17 cellular contexts compared by ENCODE assay signal in the genomic region with DNA sequence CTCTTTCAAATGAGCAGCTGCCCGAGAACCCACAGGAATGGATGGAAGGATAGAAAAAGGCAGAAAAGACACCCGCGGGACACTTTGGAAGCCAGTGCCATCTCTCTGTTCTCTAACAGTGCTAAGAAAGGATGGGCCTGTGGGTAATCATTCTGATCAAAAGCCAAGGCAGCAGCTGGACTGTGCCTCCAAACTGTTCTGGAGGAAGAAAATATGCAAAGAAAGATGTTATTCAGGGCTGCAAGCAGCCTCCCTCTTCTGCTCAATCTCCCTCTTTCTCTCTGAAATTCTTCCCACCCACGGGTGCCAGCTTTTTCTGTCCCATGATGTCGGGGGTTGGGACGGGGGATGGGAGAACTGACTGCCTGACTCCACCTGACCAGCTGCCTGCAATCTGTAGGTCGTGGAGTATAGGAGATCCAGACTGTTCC. TPM values are rescaled to one million over a fixed set of nuclear protein-coding genes. Genes with fewer than 3 reads are reported as not detected.
DNase-seq lines count a peak whose midpoint lies in the region; ATAC-seq, FAIRE-seq and TF ChIP-seq lines count a peak whose summit lies in the region.
"Had no signal": no experiment of that assay in that cellular context is flagged by ENCODE, and none has a peak within 500 bp of the region (broad histone marks: within the 10 kb centered on the region; RNA-seq: fewer than 3 reads in every experiment).

No MANE protein-coding gene starts in this region.

- H3K27me3 ChIP-seq in endothelial cell of umbilical vein (ENCODE audit: control insufficient read depth in 2 of 2, insufficient read depth in 2 of 2, low read length in 2 of 2) (no peaks in the 10 kb centered on the region), neural progenitor cell (no peaks in the 10 kb centered on the region)
- H3K27me3 ChIP-seq in CD8-positive, alpha-beta T cell (ENCODE audit: insufficient read depth, low read length), result no peaks in the 10 kb centered on the region
- H3K27me3 ChIP-seq: thyroid gland had no signal

- no peaks in the 10 kb centered on the region for H3F3A ChIP-seq in neural progenitor cell (ENCODE audit: low read depth)

- dilution Hi-C loops in endothelial cell of umbilical vein (cut with MboI; ENCODE audit: extremely low pct_ligation_motif_present, low sequenced_read_pairs), result no loop called here

- no peaks in the 10 kb centered on the region for H4K20me1 ChIP-seq in endothelial cell of umbilical vein (replicated peaks; ENCODE audit: control insufficient read depth, extremely low read depth, insufficient read depth, low read length)
- no peaks in the 10 kb centered on the region for H4K20me1 ChIP-seq in neural progenitor cell (ENCODE audit: low read depth)

- ATAC-seq in A549, result no peak
- ATAC-seq in CD8-positive, alpha-beta T cell, result no peak
- ATAC-seq in GM18511 (IDR thresholded peaks at IDR 0.05; ENCODE audit: unreplicated experiment), result no peak
- no peak for ATAC-seq in HG03460 (IDR thresholded peaks at IDR 0.05; ENCODE audit: unreplicated experiment)
- ATAC-seq: left colon had no signal

- H3K79me2 ChIP-seq in endothelial cell of umbilical vein (ENCODE audit: control insufficient read depth, insufficient read depth, low read length) (no peaks in the 10 kb centered on the region), neural progenitor cell (ENCODE audit: low read depth) (no peaks in the 10 kb centered on the region)

- no TSS peak for BruUV-seq in endothelial cell of umbilical vein (replicated peaks; lab: Mats Ljungman, UMichigan)

- peak overlapping the region; percentile 10 for H3K4me3 Mint-ChIP-seq in neural progenitor cell
- no peak overlapping the region for H3K4me3 Mint-ChIP-seq in CD8-positive, alpha-beta T cell

- DNase-seq in A549 (ENCODE audit: low read depth in 1 of 2, low spot score in 1 of 2), result no peak
- peak; percentile 66 for DNase-seq in NCI-H2171 treated with DMSO at 0.1 percent for 48 hours (lab: John Stamatoyannopoulos, UW)
- no peak for DNase-seq in endothelial cell of umbilical vein (ENCODE audit: low read depth, low spot score)
- no peak for DNase-seq in neural progenitor cell (ENCODE audit: low spot score)
- DNase-seq in activated CD4-positive, CD25-positive, alpha-beta regulatory T cell treated with anti-CD3 and anti-CD28 coated beads, Interleukin-2, amount 50 U/mL, for 72 hours, result no peak
- no peak for DNase-seq in CD8-positive, alpha-beta T cell
- DNase-seq: activated effector memory CD4-positive, alpha-beta T cell treated with Interleukin-2 at 50 U/mL for 16 hours; AML-193; central memory CD4-positive, alpha-beta T cell; GDM1; NCI-H1105 treated with DMSO at 0.1 percent for 48 hours; NCI-H774; thyroid gland had no signal

- H3K9me3 Mint-ChIP-seq in neural progenitor cell, result peaks cover 5% of the 10 kb centered on the region
- peaks cover 2% of the 10 kb centered on the region for H3K9me3 Mint-ChIP-seq in CD8-positive, alpha-beta T cell

- peaks cover 11% of the 10 kb centered on the region for H3K4me1 Mint-ChIP-seq in neural progenitor cell
- no peaks in the 10 kb centered on the region for H3K4me1 Mint-ChIP-seq in CD8-positive, alpha-beta T cell (ENCODE audit: low read depth)

- no peak for TF ChIP-seq POLR2A in A549 (IDR thresholded peaks at IDR 0.05; ENCODE audit: low read length)
- no peak for TF ChIP-seq POLR2A in endothelial cell of umbilical vein (IDR thresholded peaks at IDR 0.05; ENCODE audit: low read depth, low read length)

- CTCF ChIA-PET in A549 (lab: Yijun Ruan, JAX), result interaction anchor here (1.2 to 1.3 kb wide), 4 partner anchors 12 to 81 kb away, joined by 3 to 6 read pairs (median 3); no protein-coding TSS in a partner anchor
- CTCF ChIA-PET in endothelial cell of umbilical vein (lab: Charles Lee), result interaction anchor here (0.9 to 2.1 kb wide), 4 partner anchors 7 to 57 kb away, joined by 3 to 5 read pairs (median 4); no protein-coding TSS in a partner anchor
- CTCF ChIA-PET in CD8-positive, alpha-beta T cell (lab: Charles Lee), result no interaction called here

- FAIRE-seq in A549 (lab: Jason Lieb, UNC) (no peak), endothelial cell of umbilical vein (lab: Jason Lieb, UNC) (peak; percentile 24)
- FAIRE-seq: frontal cortex had no signal

- H3K27me3 Mint-ChIP-seq in neural progenitor cell (ENCODE audit: insufficient read depth, low read depth), result peaks cover under 1% of the 10 kb centered on the region
- peaks cover 4% of the 10 kb centered on the region for H3K27me3 Mint-ChIP-seq in CD8-positive, alpha-beta T cell (ENCODE audit: low read depth)

- peak overlapping the region; percentile 80 for H3K27ac Mint-ChIP-seq in neural progenitor cell
- no peak overlapping the region for H3K27ac Mint-ChIP-seq in CD8-positive, alpha-beta T cell

- no peak overlapping the region for H3K9ac ChIP-seq in endothelial cell of umbilical vein (replicated peaks; ENCODE audit: extremely low read depth, insufficient read depth, low read length)
- H3K9ac ChIP-seq in neural progenitor cell, result no peak overlapping the region

- no peaks in the 10 kb centered on the region for H3K9me1 ChIP-seq in endothelial cell of umbilical vein (replicated peaks; ENCODE audit: control insufficient read depth, extremely low read depth, insufficient read depth, low read length)

- TF ChIP-seq CTCF in A549 (IDR thresholded peaks at IDR 0.05) (no peak), endothelial cell of umbilical vein (IDR thresholded peaks at IDR 0.05; ENCODE audit: extremely low read depth in 1 of 2, insufficient read depth in 1 of 2, low read depth in 1 of 2, low read length in 2 of 2) (no peak), neural progenitor cell (IDR thresholded peaks at IDR 0.05) (no peak)
- TF ChIP-seq CTCF in CD8-positive, alpha-beta T cell (IDR thresholded peaks at IDR 0.05), result no peak

- 70% methylated on average over 7 of the region's 7 CpGs for WGBS in A549 (ENCODE audit: missing lambda C conversion rate)

- H2AFZ ChIP-seq in endothelial cell of umbilical vein (ENCODE audit: low read depth, low read length) (no peak overlapping the region), neural progenitor cell (replicated peaks) (peak overlapping the region; percentile 90)

- no peak overlapping the region for H3K4me3 ChIP-seq in A549
- H3K4me3 ChIP-seq in endothelial cell of umbilical vein (replicated peaks in 1 of 3; ENCODE audit: insufficient read depth in 1 of 3, low read depth in 1 of 3, low read length in 3 of 3), result no peak overlapping the region
- H3K4me3 ChIP-seq in neural progenitor cell, result no peak overlapping the region
- no peak overlapping the region for H3K4me3 ChIP-seq in CD8-positive, alpha-beta T cell (ENCODE audit: low read depth, low read length)
- H3K4me3 ChIP-seq: thyroid gland had no signal

- no peak for TF ChIP-seq RAD21 in A549 (conservative IDR thresholded peaks at IDR 0.05 in 1 of 2, IDR thresholded peaks at IDR 0.05 in 1 of 2)

- H3K9me3 ChIP-seq in A549 (peaks cover under 1% of the 10 kb centered on the region; the same call in 1 of the 3 replicates), endothelial cell of umbilical vein (replicated peaks; ENCODE audit: control insufficient read depth, insufficient read depth, low read length) (no peaks in the 10 kb centered on the region), neural progenitor cell (ENCODE audit: low read depth) (no peaks in the 10 kb centered on the region)
- H3K9me3 ChIP-seq in CD8-positive, alpha-beta T cell (ENCODE audit: low read length), result no peaks in the 10 kb centered on the region
- H3K9me3 ChIP-seq: thyroid gland had no signal

- intact Hi-C loops in endothelial cell of umbilical vein (cut with micrococcal nuclease), result no loop called here
- intact Hi-C loops in CD8-positive, alpha-beta T cell (cut with DNase I, micrococcal nuclease), result no loop called here

- POLR2A ChIA-PET in A549 (lab: Yijun Ruan, JAX) (no interaction called here), endothelial cell of umbilical vein (lab: Charles Lee) (no interaction called here)
- POLR2A ChIA-PET in CD8-positive, alpha-beta T cell (lab: Charles Lee), result no interaction called here

- H3K4me2 ChIP-seq in A549 (0 out of 3 replicates have a peak overlapping the region, but pooled peaks have one; percentile 15), endothelial cell of umbilical vein (ENCODE audit: insufficient read depth, low read length) (no peak overlapping the region), neural progenitor cell (no peak overlapping the region)

- H3K4me1 ChIP-seq in A549 (peaks cover 37% of the 10 kb centered on the region), endothelial cell of umbilical vein (ENCODE audit: control insufficient read depth, extremely low read depth, insufficient read depth, low read length) (peaks cover 2% of the 10 kb centered on the region), neural progenitor cell (peaks cover 17% of the 10 kb centered on the region)
- H3K4me1 ChIP-seq in CD8-positive, alpha-beta T cell (ENCODE audit: insufficient read depth, low read length), result no peaks in the 10 kb centered on the region

- H3K36me3 Mint-ChIP-seq in neural progenitor cell, result no peaks in the 10 kb centered on the region
- H3K36me3 Mint-ChIP-seq in CD8-positive, alpha-beta T cell, result peaks cover 3% of the 10 kb centered on the region

- no peak for TF ChIP-seq EP300 in A549 (IDR thresholded peaks at IDR 0.05)

- H3K36me3 ChIP-seq in endothelial cell of umbilical vein (ENCODE audit: control insufficient read depth in 2 of 2, extremely low read depth in 1 of 2, insufficient read depth in 2 of 2, low read length in 2 of 2) (no peaks in the 10 kb centered on the region), neural progenitor cell (no peaks in the 10 kb centered on the region)
- H3K36me3 ChIP-seq in CD8-positive, alpha-beta T cell (ENCODE audit: insufficient read depth, low read length), result no peaks in the 10 kb centered on the region
- H3K36me3 ChIP-seq: thyroid gland had no signal

- peak overlapping the region; percentile 57 to 73; a peak in 5 of 6 replicates for H3K27ac ChIP-seq in A549
- H3K27ac ChIP-seq in endothelial cell of umbilical vein (ENCODE audit: insufficient read depth, low read depth, low read length), result no peak overlapping the region
- H3K27ac ChIP-seq in neural progenitor cell, result no peak overlapping the region
- no peak overlapping the region for H3K27ac ChIP-seq in CD8-positive, alpha-beta T cell (ENCODE audit: low read depth, low read length)
- H3K27ac ChIP-seq: thyroid gland had no signal

RNA-seq across cellular contexts. Expression of gene FTH1, which starts 37.8 kb away (rescaled TPM):
- polyA plus RNA-seq in A549 (2011; rRNA removed) (2,791 and 4,959 TPM in 2 replicates), A549 (2017; fragmentation: RNase III; extraction: RNeasy Plus Mini Kit Qiagen cat#74134 plus additional on column Dnase treatment) (12,354 to 13,747 TPM (median 12,799 TPM) in 3 replicates), endothelial cell of umbilical vein (1,123 and 1,177 TPM in 2 replicates)
- polyA plus RNA-seq in A549 (2012; cell fraction: cytosol; rRNA removed), result 6,916 and 9,060 TPM in 2 replicates
- 2,875 and 3,583 TPM in 2 replicates for polyA plus RNA-seq in A549 (2012; cell fraction: nucleus; rRNA removed)
- 2,337 and 2,680 TPM in 2 replicates for polyA minus RNA-seq in A549 (2011; rRNA and poly(A)+ RNA removed)
- total RNA-seq in endothelial cell of umbilical vein (2,371 and 2,501 TPM in 2 replicates), neural progenitor cell (ENCODE audit: low replicate concordance) (649 and 846 TPM in 2 replicates)
- polyA plus RNA-seq in endothelial cell of umbilical vein (2011; cell fraction: cytosol; rRNA removed), result 1,817 and 2,147 TPM in 2 replicates
- 551 and 657 TPM in 2 replicates for polyA plus RNA-seq in endothelial cell of umbilical vein (2011; cell fraction: nucleus; rRNA removed)
- 3,119 and 5,287 TPM in 2 replicates for polyA plus RNA-seq in endothelial cell of umbilical vein (2012)
- polyA minus RNA-seq in endothelial cell of umbilical vein, result 640 and 676 TPM in 2 replicates
- polyA minus RNA-seq in endothelial cell of umbilical vein (2011; cell fraction: cytosol; rRNA and poly(A)+ RNA removed), result 1,415 TPM
- polyA minus RNA-seq in endothelial cell of umbilical vein (2011; cell fraction: nucleus; rRNA and poly(A)+ RNA removed), result 173 and 200 TPM in 2 replicates
- 1,000 to 10,000 TPM; 2,788 to 2,859 TPM for total RNA-seq in CD8-positive, alpha-beta T cell

RNA-seq across cellular contexts. Expression of gene BEST1, which starts 55.1 kb away (rescaled TPM):
- polyA plus RNA-seq in A549 (2011; rRNA removed) (1.2 and 1.5 TPM in 2 replicates), A549 (2017; fragmentation: RNase III; extraction: RNeasy Plus Mini Kit Qiagen cat#74134 plus additional on column Dnase treatment) (0.98 to 2.1 TPM (median 1.9 TPM) in 3 replicates), endothelial cell of umbilical vein (0.04 and 0.05 TPM in 2 replicates)
- 0.23 and 0.29 TPM in 2 replicates for polyA plus RNA-seq in A549 (2012; cell fraction: cytosol; rRNA removed)
- polyA plus RNA-seq in A549 (2012; cell fraction: nucleus; rRNA removed), result 0.22 and 0.32 TPM in 2 replicates
- polyA minus RNA-seq in A549 (2011; rRNA and poly(A)+ RNA removed), result 2.0 and 2.2 TPM in 2 replicates
- total RNA-seq in endothelial cell of umbilical vein (0.21 TPM in 1 of 2 replicates, not detected in the other), neural progenitor cell (ENCODE audit: low replicate concordance) (0.15 TPM in 1 of 2 replicates, not detected in the other)
- 0.04 TPM in 1 of 2 replicates, not detected in the other for polyA plus RNA-seq in endothelial cell of umbilical vein (2011; cell fraction: cytosol; rRNA removed)
- 0.11 and 0.15 TPM in 2 replicates for polyA plus RNA-seq in endothelial cell of umbilical vein (2011; cell fraction: nucleus; rRNA removed)
- polyA plus RNA-seq in endothelial cell of umbilical vein (2012), result 0.52 and 0.83 TPM in 2 replicates
- 0.13 TPM in 1 of 2 replicates, not detected in the other for polyA minus RNA-seq in endothelial cell of umbilical vein
- 0.92 TPM for polyA minus RNA-seq in endothelial cell of umbilical vein (2011; cell fraction: cytosol; rRNA and poly(A)+ RNA removed)
- polyA minus RNA-seq in endothelial cell of umbilical vein (2011; cell fraction: nucleus; rRNA and poly(A)+ RNA removed), result 0.24 TPM in 1 of 2 replicates, not detected in the other
- total RNA-seq in CD8-positive, alpha-beta T cell, result under 1 TPM; 0.08 to 0.31 TPM

Comparison
In these comparisons a context has a peak if more than half of its experiments do, and no peak if none do; other contexts are left out.
1. H3K27ac ChIP-seq: peak in A549 (2 of 2); none in endothelial cell of umbilical vein (single experiment), neural progenitor cell (single experiment) and CD8-positive, alpha-beta T cell (single experiment).